ENCODE assay signal across 2 cellular contexts in the genomic region with DNA sequence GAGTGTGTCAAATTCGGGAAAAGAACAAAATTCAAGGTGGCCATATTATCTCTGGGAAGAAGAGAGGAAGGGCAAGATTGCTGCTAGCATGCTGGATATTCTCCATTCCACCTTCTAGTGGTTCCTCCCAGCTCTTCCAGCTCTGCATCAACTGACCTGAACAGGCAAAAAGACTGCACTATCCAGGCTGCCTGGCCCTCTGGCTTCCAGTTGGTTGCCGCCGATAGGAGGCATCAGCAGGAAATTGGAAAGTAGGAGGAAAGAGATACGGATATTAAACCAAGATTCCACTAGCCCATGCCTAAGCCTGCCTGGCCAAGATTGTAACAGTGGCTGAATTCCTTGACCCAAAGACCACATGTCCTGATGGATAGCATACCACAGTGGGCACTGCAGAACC.
TF ChIP-seq lines count a peak whose summit lies in the region.

No MANE protein-coding gene starts in this region.

TF ChIP-seq in GM12891, 5 proteins besides CTCF, POLR2A, EP300 and RAD21:
- TF ChIP-seq POU2F2 (IDR thresholded peaks at IDR 0.05; ENCODE audit: low read depth, low read length) (no peak), POLR2AphosphoS5 (IDR thresholded peaks at IDR 0.05; ENCODE audit: low read depth, low read length) (no peak), PAX5 (IDR thresholded peaks at IDR 0.05; ENCODE audit: insufficient read depth, low read length, severe bottlenecking) (no peak), SPI1 (IDR thresholded peaks at IDR 0.05; ENCODE audit: low read depth, low read length) (no peak), TAF1 (IDR thresholded peaks at IDR 0.05; ENCODE audit: low read depth, low read length) (no peak)

TF ChIP-seq in H1, 55 proteins besides CTCF, POLR2A, EP300 and RAD21:
- TF ChIP-seq EGR1 (IDR thresholded peaks at IDR 0.05; ENCODE audit: borderline replicate concordance, low read depth, low read length), result no peak
- no peak for TF ChIP-seq KDM4A (IDR thresholded peaks at IDR 0.05; ENCODE audit: low read depth, low read length, severe bottlenecking)
- TF ChIP-seq, protein P1, sequence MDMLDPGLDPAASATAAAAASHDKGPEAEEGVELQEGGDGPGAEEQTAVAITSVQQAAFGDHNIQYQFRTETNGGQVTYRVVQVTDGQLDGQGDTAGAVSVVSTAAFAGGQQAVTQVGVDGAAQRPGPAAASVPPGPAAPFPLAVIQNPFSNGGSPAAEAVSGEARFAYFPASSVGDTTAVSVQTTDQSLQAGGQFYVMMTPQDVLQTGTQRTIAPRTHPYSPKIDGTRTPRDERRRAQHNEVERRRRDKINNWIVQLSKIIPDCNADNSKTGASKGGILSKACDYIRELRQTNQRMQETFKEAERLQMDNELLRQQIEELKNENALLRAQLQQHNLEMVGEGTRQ (IDR thresholded peaks at IDR 0.05; ENCODE audit: low read length), result no peak
